7 cellular contexts compared by ENCODE assay signal in genomic region chr9:41643571-41644221, GRCh38.
A peak's percentile ranks its signal among the peaks of the same experiment; 100 is the strongest.
DNase-seq lines count a peak whose midpoint lies in the region; ATAC-seq and TF ChIP-seq lines count a peak whose summit lies in the region.
"Not testable (repeated sequence)": the region's sequence is repeated elsewhere in the genome, so short reads cannot be mapped to it uniquely, and the experiment has no call there.

No MANE protein-coding gene starts in this region.

- H3K27me3 ChIP-seq in sigmoid colon: not testable (repeated sequence)

- not testable (repeated sequence) for TF ChIP-seq POLR2A in sigmoid colon (IDR thresholded peaks at IDR 0.05)

- peak overlapping the region in 1 of 6 donors; percentile 77 for H3K27ac Mint-ChIP-seq in immature natural killer cell

- peak overlapping the region in 4 of 5 donors; percentile 77 to 85 (median 82) for H3K4me3 Mint-ChIP-seq in immature natural killer cell

- H3K4me1 ChIP-seq in sigmoid colon: not testable (repeated sequence)

- TF ChIP-seq CTCF in sigmoid colon (IDR thresholded peaks at IDR 0.05): peak in 2 of 4 experiments; percentile 16 to 19

- peak; percentile 100 for ATAC-seq in GM18909 (IDR thresholded peaks at IDR 0.05; ENCODE audit: poor library complexity, unreplicated experiment)
- peak; percentile 95 for ATAC-seq in HG02981 (IDR thresholded peaks at IDR 0.05; ENCODE audit: unreplicated experiment)

- peaks cover 0 to 10% of the 10 kb centered on the region in 2 donors for H3K4me1 Mint-ChIP-seq in immature natural killer cell

- 6 to 9% methylated on average over 50 of the region's 50 CpGs for WGBS in sigmoid colon, 2 donors

- not testable (repeated sequence) for H3K36me3 Mint-ChIP-seq in immature natural killer cell

- DNase-seq in NCI-H146 (lab: John Stamatoyannopoulos, UW): peak; percentile 72
- DNase-seq in activated CD4-positive, CD25-positive, alpha-beta regulatory T cell treated with anti-CD3 and anti-CD28 coated beads, Interleukin-2, amount 50 U/mL, for 16 hours (ENCODE audit: low read depth, low spot score): peak; percentile 16
- DNase-seq in caudate nucleus (lab: John Stamatoyannopoulos, UW): peak in 36 of 61 donors; percentile 11 to 83 (median 48)
- DNase-seq in immature natural killer cell: peak in 2 of 3 donors; percentile 14 to 55
- peak; percentile 87 for DNase-seq in sigmoid colon

- not testable (repeated sequence) for TF ChIP-seq EP300 in sigmoid colon (IDR thresholded peaks at IDR 0.05)

- intact Hi-C loops in sigmoid colon (cut with DNase I): not testable (repeated sequence)

- peak overlapping the region; percentile 26 to 46 (median 44) for H3K4me3 ChIP-seq in sigmoid colon

- not testable (repeated sequence) for H3K27me3 Mint-ChIP-seq in immature natural killer cell (ENCODE audit: low read depth in 3 of 3)

- H3K36me3 ChIP-seq in sigmoid colon: not testable (repeated sequence)

- not testable (repeated sequence) for H3K27ac ChIP-seq in caudate nucleus (ENCODE audit: low read depth, low read length)
- H3K27ac ChIP-seq in sigmoid colon: peak overlapping the region; percentile 71 to 80 (median 73)

- H3K9me3 Mint-ChIP-seq in immature natural killer cell: not testable (repeated sequence)

- H3K9me3 ChIP-seq in sigmoid colon: not testable (repeated sequence)

Comparison
In these comparisons a context has a peak if more than half of its experiments do, and no peak if none do; other contexts are left out.
1. DNase-seq: peak in every context shown above with its lines; median percentile 87 in sigmoid colon; 72 in NCI-H146; 48 in caudate nucleus; 34 in immature natural killer cell; 16 in activated CD4-positive, CD25-positive, alpha-beta regulatory T cell treated with anti-CD3 and anti-CD28 coated beads, Interleukin-2, amount 50 U/mL, for 16 hours.